9 cellular contexts compared by ENCODE assay signal in the genomic region with DNA sequence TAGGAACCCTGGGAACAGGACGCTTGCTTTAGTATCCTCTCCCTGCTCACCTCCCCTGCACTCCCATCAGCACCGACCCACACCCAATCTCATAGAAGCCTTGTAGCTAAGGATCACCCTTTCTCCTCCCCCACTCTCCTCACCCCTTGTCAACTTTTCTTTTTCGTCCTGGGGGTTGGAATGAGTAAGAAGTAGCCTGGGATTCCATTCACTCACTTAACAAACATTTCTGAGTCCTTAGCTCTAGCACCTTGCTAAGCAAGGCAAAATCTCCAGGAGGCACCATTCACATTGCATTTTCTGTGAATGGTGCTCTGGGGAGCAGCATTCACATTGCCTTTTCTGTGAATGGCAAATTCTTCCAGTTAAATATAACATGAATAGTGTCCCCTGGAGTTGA.
A peak's percentile ranks its signal among the peaks of the same experiment; 100 is the strongest.
DNase-seq lines count a peak whose midpoint lies in the region; ATAC-seq and TF ChIP-seq lines count a peak whose summit lies in the region.
"Had no signal": no experiment of that assay in that cellular context is flagged by ENCODE, and none has a peak within 500 bp of the region (broad histone marks: within the 10 kb centered on the region; RNA-seq: fewer than 3 reads in every experiment).

No MANE protein-coding gene starts in this region.

- H3K4me3 ChIP-seq in AG09309 (ENCODE audit: control insufficient read depth, low read depth, low read length) (peak overlapping the region; percentile 78; the same call in 1 of the 2 replicates), HUES48 (ENCODE audit: low read depth, low read length) (peak overlapping the region; percentile 92), astrocyte of the spinal cord (ENCODE audit: low read depth, low read length) (peak overlapping the region; percentile 76)

- no peaks in the 10 kb centered on the region for H3K9me3 ChIP-seq in HUES48 (ENCODE audit: control insufficient read depth, insufficient read depth, low read length)

- peak overlapping the region; percentile 100 for H3K27ac ChIP-seq in HUES48 (ENCODE audit: low read depth, low read length)

- H3K27ac Mint-ChIP-seq in memory B cell: peak overlapping the region; percentile 95

- peaks cover 19% of the 10 kb centered on the region for H3K4me1 Mint-ChIP-seq in memory B cell

- H3K4me3 Mint-ChIP-seq in memory B cell: peak overlapping the region; percentile 98

- peak overlapping the region; percentile 81 for H3K9ac ChIP-seq in HUES48 (ENCODE audit: low read depth, low read length)

- peaks cover 14% of the 10 kb centered on the region for H3K36me3 ChIP-seq in HUES48 (ENCODE audit: control insufficient read depth, insufficient read depth, low read length)

- DNase-seq in AG09309 (ENCODE audit: low read depth) (no peak), astrocyte of the spinal cord (ENCODE audit: low read depth, low spot score) (no peak), memory B cell (ENCODE audit: low spot score in 2 of 2) (no peak), 8988T (no peak), NCI-H2107 (lab: John Stamatoyannopoulos, UW) (no peak), retina (no peak), HuH-7.5 (ENCODE audit: low spot score) (no peak)
- DNase-seq: NCI-H526 had no signal

- no peak for ATAC-seq in memory B cell (ENCODE audit: low read depth)

- peaks cover 17% of the 10 kb centered on the region for H3K36me3 Mint-ChIP-seq in memory B cell

- peaks cover 4% of the 10 kb centered on the region for H3K9me3 Mint-ChIP-seq in memory B cell

- no peaks in the 10 kb centered on the region for H3K27me3 Mint-ChIP-seq in memory B cell

- peaks cover 31% of the 10 kb centered on the region for H3K4me1 ChIP-seq in HUES48 (ENCODE audit: control insufficient read depth, insufficient read depth, low read length)

- in situ Hi-C loops in astrocyte of the spinal cord (cut with HindIII; ENCODE audit: low sequenced_read_pairs): no loop called here

- peak; percentile 5 for TF ChIP-seq CTCF in AG09309 (IDR thresholded peaks at IDR 0.05; ENCODE audit: control insufficient read depth, insufficient read depth, low read depth, low read length, missing control alignments)
- no peak for TF ChIP-seq CTCF in astrocyte of the spinal cord (IDR thresholded peaks at IDR 0.05; ENCODE audit: low read depth, low read length)

- no peaks in the 10 kb centered on the region for H3K27me3 ChIP-seq in HUES48 (ENCODE audit: control insufficient read depth, insufficient read depth, low read length)
